1 cellular context compared by ENCODE assay signal in the genomic region with DNA sequence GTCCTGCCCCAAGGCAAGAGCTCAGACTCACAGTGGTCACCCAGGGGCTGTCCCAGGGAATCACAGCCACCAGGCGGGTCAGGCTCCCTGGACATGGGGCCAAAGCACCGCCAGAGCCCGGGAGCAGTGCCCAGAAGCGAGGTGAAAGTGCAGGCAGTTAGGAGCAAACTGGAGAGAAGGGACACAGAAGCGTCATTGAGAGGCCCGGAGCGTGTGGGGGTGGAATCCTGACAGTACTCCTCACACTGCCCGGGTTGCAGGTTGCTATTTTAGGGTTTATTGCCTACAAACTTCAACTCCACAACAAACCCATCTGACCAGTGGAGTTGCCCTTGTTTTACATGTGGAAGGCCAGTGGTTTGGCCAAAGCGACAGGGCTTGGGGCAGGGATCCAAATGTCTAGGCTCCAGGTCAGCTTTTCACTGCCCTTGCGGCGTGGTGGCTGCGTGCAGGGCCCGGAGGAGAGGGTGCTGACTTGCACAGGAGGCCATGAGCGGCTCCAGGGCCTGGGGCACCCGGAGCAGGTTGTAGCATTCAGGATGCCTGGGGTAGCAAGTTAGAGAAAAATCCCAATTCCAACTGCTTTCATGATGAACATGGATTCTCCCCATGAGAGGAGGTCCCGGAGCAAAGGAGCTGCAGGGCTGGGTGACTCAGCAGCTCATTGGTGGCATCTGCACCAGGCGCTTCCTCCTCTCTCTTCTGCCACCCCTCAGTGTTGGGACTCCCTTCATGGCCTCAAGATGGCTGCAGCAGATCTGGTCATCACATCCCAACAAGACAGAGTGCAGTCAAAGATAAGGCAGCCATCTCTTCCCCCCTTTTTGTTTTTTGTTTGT.
TF ChIP-seq lines count a peak whose summit lies in the region.

No MANE protein-coding gene starts in this region.

TF ChIP-seq in GM23338, 12 proteins besides CTCF, POLR2A, EP300 and RAD21 (continued from another document):
- no peak for TF ChIP-seq ZNF114 (CRISPR knock-in tag; IDR thresholded peaks at IDR 0.05)
- no peak for TF ChIP-seq ZNF331 (CRISPR knock-in tag; IDR thresholded peaks at IDR 0.05; ENCODE audit: low read depth)
- no peak for TF ChIP-seq REST (IDR thresholded peaks at IDR 0.05; ENCODE audit: unreplicated experiment)
- TF ChIP-seq, protein P1, sequence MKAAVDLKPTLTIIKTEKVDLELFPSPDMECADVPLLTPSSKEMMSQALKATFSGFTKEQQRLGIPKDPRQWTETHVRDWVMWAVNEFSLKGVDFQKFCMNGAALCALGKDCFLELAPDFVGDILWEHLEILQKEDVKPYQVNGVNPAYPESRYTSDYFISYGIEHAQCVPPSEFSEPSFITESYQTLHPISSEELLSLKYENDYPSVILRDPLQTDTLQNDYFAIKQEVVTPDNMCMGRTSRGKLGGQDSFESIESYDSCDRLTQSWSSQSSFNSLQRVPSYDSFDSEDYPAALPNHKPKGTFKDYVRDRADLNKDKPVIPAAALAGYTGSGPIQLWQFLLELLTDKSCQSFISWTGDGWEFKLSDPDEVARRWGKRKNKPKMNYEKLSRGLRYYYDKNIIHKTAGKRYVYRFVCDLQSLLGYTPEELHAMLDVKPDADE (IDR thresholded peaks at IDR 0.05): no peak
- no peak for TF ChIP-seq EZH2 (IDR thresholded peaks at IDR 0.05; ENCODE audit: low read depth, unreplicated experiment)
